10 cellular contexts compared by ENCODE assay signal in genomic region chr5:32690153-32690552, GRCh38. TPM values are rescaled to one million over a fixed set of nuclear protein-coding genes. Genes with fewer than 3 reads are reported as not detected.
DNase-seq lines count a peak whose midpoint lies in the region; ATAC-seq and TF ChIP-seq lines count a peak whose summit lies in the region.
"Had no signal": no experiment of that assay in that cellular context is flagged by ENCODE, and none has a peak within 500 bp of the region (broad histone marks: within the 10 kb centered on the region; RNA-seq: fewer than 3 reads in every experiment).

No MANE protein-coding gene starts in this region.

- no peak for ATAC-seq in HG03095 (IDR thresholded peaks at IDR 0.05; ENCODE audit: unreplicated experiment)
- ATAC-seq: right cardiac atrium had no signal

- no peaks in the 10 kb centered on the region for H3K4me1 ChIP-seq in BE2C

- no peaks in the 10 kb centered on the region for H3K9me3 ChIP-seq in BE2C

- TF ChIP-seq CTCF in BE2C (IDR thresholded peaks at IDR 0.05; ENCODE audit: low read depth, low read length) (peak; percentile 37), GM12875 (IDR thresholded peaks at IDR 0.05; ENCODE audit: borderline replicate concordance, insufficient read depth, low read depth, low read length) (0 out of 2 replicates have a peak, but pooled peaks have one; percentile 13), fibroblast of the aortic adventitia (IDR thresholded peaks at IDR 0.05; ENCODE audit: insufficient read depth, low read length) (peak; percentile 16)

- no peaks in the 10 kb centered on the region for H3K36me3 ChIP-seq in BE2C

- DNase-seq in BE2C = no peak
- peak; percentile 30 for DNase-seq in RKO (ENCODE audit: low spot score)
- no peak for DNase-seq in fibroblast of the aortic adventitia (ENCODE audit: low read depth)
- DNase-seq in RPMI8226 = no peak
- no peak for DNase-seq in KG1 (lab: John Stamatoyannopoulos, UW)
- no peak for DNase-seq in GDM1 (lab: John Stamatoyannopoulos, UW)
- DNase-seq: NCI-H2029 treated with DMSO at 0.1 percent for 48 hours, right cardiac atrium had no signal

- H3K27me3 ChIP-seq in BE2C = peaks cover 7% of the 10 kb centered on the region; the same call in 1 of the 2 replicates

- H3K4me3 ChIP-seq in BE2C (ENCODE audit: low read depth, low read length) (no peak overlapping the region), GM12875 (ENCODE audit: low read depth, low read length) (no peak overlapping the region), fibroblast of the aortic adventitia (ENCODE audit: low read depth, low read length) (no peak overlapping the region)

RNA-seq across cellular contexts. Expression of gene NPR3, which starts 21.0 kb away (rescaled TPM):
- polyA plus RNA-seq in BE2C (2012; ENCODE audit: insufficient read depth, insufficient read length, low read depth) = 1.7 TPM
- 2.8 and 23.7 TPM in 2 replicates for total RNA-seq in fibroblast of the aortic adventitia (ENCODE audit: low replicate concordance)
